Comparison of ENCODE assay signal across 1 cellular context in genomic region chr11:73376803-73377629, GRCh38.
TF ChIP-seq lines count a peak whose summit lies in the region.

No MANE protein-coding gene starts in this region.

TF ChIP-seq in GM12878, 131 proteins besides CTCF, POLR2A, EP300 and RAD21 (continued from another document and continues in another):
- TF ChIP-seq BCL3 (IDR thresholded peaks at IDR 0.05; ENCODE audit: borderline replicate concordance, insufficient read depth, low read depth, low read length, poor library complexity, severe bottlenecking), result no peak
- no peak for TF ChIP-seq SUPT20H (IDR thresholded peaks at IDR 0.05; ENCODE audit: borderline replicate concordance, control insufficient read depth, low read depth, low read length)
- TF ChIP-seq, protein P1, sequence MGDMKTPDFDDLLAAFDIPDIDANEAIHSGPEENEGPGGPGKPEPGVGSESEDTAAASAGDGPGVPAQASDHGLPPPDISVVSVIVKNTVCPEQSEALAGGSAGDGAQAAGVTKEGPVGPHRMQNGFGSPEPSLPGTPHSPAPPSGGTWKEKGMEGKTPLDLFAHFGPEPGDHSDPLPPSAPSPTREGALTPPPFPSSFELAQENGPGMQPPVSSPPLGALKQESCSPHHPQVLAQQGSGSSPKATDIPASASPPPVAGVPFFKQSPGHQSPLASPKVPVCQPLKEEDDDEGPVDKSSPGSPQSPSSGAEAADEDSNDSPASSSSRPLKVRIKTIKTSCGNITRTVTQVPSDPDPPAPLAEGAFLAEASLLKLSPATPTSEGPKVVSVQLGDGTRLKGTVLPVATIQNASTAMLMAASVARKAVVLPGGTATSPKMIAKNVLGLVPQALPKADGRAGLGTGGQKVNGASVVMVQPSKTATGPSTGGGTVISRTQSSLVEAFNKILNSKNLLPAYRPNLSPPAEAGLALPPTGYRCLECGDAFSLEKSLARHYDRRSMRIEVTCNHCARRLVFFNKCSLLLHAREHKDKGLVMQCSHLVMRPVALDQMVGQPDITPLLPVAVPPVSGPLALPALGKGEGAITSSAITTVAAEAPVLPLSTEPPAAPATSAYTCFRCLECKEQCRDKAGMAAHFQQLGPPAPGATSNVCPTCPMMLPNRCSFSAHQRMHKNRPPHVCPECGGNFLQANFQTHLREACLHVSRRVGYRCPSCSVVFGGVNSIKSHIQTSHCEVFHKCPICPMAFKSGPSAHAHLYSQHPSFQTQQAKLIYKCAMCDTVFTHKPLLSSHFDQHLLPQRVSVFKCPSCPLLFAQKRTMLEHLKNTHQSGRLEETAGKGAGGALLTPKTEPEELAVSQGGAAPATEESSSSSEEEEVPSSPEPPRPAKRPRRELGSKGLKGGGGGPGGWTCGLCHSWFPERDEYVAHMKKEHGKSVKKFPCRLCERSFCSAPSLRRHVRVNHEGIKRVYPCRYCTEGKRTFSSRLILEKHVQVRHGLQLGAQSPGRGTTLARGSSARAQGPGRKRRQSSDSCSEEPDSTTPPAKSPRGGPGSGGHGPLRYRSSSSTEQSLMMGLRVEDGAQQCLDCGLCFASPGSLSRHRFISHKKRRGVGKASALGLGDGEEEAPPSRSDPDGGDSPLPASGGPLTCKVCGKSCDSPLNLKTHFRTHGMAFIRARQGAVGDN (IDR thresholded peaks at IDR 0.05), result no peak; the same call in 1 of the 2 replicates
- TF ChIP-seq PAX5 (IDR thresholded peaks at IDR 0.05; ENCODE audit: borderline replicate concordance, low read depth, low read length), result peak; percentile 59; the same call in 1 of the 2 replicates
- TF ChIP-seq SUZ12 (IDR thresholded peaks at IDR 0.05; ENCODE audit: unreplicated experiment), result no peak
- TF ChIP-seq ZNF217 (IDR thresholded peaks at IDR 0.05), result no peak
- TF ChIP-seq GABPA (IDR thresholded peaks at IDR 0.05; ENCODE audit: low read depth), result no peak
- TF ChIP-seq TAF1 (IDR thresholded peaks at IDR 0.05; ENCODE audit: borderline replicate concordance, low read depth, low read length), result peak; percentile 77
- TF ChIP-seq CEBPB (IDR thresholded peaks at IDR 0.05; ENCODE audit: borderline replicate concordance in 1 of 2, low read depth in 2 of 2, low read length in 2 of 2), result no peak
- peak; percentile 78 for TF ChIP-seq SMAD1 (IDR thresholded peaks at IDR 0.05; ENCODE audit: low read depth, partially characterized antibody)
- TF ChIP-seq PML (IDR thresholded peaks at IDR 0.05; ENCODE audit: low read length), result no peak
- no peak for TF ChIP-seq GATAD2B (conservative IDR thresholded peaks at IDR 0.05; ENCODE audit: low read depth)
- no peak for TF ChIP-seq PBX3 (IDR thresholded peaks at IDR 0.05; ENCODE audit: insufficient replicate concordance, low read depth, low read length)
- no peak for TF ChIP-seq FOXK2 (IDR thresholded peaks at IDR 0.05)
- no peak for TF ChIP-seq EZH2 (IDR thresholded peaks at IDR 0.05; ENCODE audit: borderline replicate concordance, control insufficient read depth, low read depth, low read length)
- TF ChIP-seq, protein P2, sequence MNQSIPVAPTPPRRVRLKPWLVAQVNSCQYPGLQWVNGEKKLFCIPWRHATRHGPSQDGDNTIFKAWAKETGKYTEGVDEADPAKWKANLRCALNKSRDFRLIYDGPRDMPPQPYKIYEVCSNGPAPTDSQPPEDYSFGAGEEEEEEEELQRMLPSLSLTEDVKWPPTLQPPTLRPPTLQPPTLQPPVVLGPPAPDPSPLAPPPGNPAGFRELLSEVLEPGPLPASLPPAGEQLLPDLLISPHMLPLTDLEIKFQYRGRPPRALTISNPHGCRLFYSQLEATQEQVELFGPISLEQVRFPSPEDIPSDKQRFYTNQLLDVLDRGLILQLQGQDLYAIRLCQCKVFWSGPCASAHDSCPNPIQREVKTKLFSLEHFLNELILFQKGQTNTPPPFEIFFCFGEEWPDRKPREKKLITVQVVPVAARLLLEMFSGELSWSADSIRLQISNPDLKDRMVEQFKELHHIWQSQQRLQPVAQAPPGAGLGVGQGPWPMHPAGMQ (IDR thresholded peaks at IDR 0.05; ENCODE audit: borderline replicate concordance), result peak; percentile 30; the same call in 1 of the 2 replicates
- no peak for TF ChIP-seq RB1 (IDR thresholded peaks at IDR 0.05; ENCODE audit: borderline replicate concordance)
- TF ChIP-seq HDGF (IDR thresholded peaks at IDR 0.05), result peak; percentile 99
- TF ChIP-seq MXI1 (IDR thresholded peaks at IDR 0.05; ENCODE audit: low read depth, low read length), result peak; percentile 81
- TF ChIP-seq PKNOX1 (IDR thresholded peaks at IDR 0.05), result peak; percentile 68; the same call in 1 of the 2 replicates
- TF ChIP-seq HDAC2 (IDR thresholded peaks at IDR 0.05), result no peak
- TF ChIP-seq NBN (IDR thresholded peaks at IDR 0.05), result peak; percentile 98
- TF ChIP-seq KAT2A (conservative IDR thresholded peaks at IDR 0.05; ENCODE audit: control insufficient read depth, low read depth, low read length), result no peak
- peak; percentile 69; the same call in 1 of the 2 replicates for TF ChIP-seq CREM (IDR thresholded peaks at IDR 0.05; ENCODE audit: low read depth)
- no peak for TF ChIP-seq KLF5 (IDR thresholded peaks at IDR 0.05; ENCODE audit: partially characterized antibody)
- TF ChIP-seq EGR1 (IDR thresholded peaks at IDR 0.05; ENCODE audit: borderline replicate concordance in 1 of 2, low read depth in 2 of 2, low read length in 2 of 2), result no peak
- 0 out of 2 replicates have a peak, but pooled peaks have one; percentile 27 for TF ChIP-seq TCF3 (IDR thresholded peaks at IDR 0.05; ENCODE audit: borderline replicate concordance, insufficient read depth, low read depth, low read length)
- TF ChIP-seq CBX5 (IDR thresholded peaks at IDR 0.05; ENCODE audit: low read depth), result no peak
- no peak; the same call in 1 of the 2 replicates for TF ChIP-seq USF2 (IDR thresholded peaks at IDR 0.05; ENCODE audit: borderline replicate concordance, low read depth, low read length)
- TF ChIP-seq TCF7 (IDR thresholded peaks at IDR 0.05; ENCODE audit: borderline replicate concordance), result no peak
- peak; percentile 49 for TF ChIP-seq SKIL (IDR thresholded peaks at IDR 0.05; ENCODE audit: low read depth, poor library complexity, severe bottlenecking)
- TF ChIP-seq, protein P3, sequence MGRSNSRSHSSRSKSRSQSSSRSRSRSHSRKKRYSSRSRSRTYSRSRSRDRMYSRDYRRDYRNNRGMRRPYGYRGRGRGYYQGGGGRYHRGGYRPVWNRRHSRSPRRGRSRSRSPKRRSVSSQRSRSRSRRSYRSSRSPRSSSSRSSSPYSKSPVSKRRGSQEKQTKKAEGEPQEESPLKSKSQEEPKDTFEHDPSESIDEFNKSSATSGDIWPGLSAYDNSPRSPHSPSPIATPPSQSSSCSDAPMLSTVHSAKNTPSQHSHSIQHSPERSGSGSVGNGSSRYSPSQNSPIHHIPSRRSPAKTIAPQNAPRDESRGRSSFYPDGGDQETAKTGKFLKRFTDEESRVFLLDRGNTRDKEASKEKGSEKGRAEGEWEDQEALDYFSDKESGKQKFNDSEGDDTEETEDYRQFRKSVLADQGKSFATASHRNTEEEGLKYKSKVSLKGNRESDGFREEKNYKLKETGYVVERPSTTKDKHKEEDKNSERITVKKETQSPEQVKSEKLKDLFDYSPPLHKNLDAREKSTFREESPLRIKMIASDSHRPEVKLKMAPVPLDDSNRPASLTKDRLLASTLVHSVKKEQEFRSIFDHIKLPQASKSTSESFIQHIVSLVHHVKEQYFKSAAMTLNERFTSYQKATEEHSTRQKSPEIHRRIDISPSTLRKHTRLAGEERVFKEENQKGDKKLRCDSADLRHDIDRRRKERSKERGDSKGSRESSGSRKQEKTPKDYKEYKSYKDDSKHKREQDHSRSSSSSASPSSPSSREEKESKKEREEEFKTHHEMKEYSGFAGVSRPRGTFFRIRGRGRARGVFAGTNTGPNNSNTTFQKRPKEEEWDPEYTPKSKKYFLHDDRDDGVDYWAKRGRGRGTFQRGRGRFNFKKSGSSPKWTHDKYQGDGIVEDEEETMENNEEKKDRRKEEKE (IDR thresholded peaks at IDR 0.05), result no peak
- TF ChIP-seq FOS (IDR thresholded peaks at IDR 0.05; ENCODE audit: borderline replicate concordance, extremely low read depth, insufficient read length), result no peak
- 0 out of 2 replicates have a peak, but pooled peaks have one; percentile 23 for TF ChIP-seq BMI1 (IDR thresholded peaks at IDR 0.05; ENCODE audit: borderline replicate concordance)
- TF ChIP-seq FOXM1 (IDR thresholded peaks at IDR 0.05; ENCODE audit: low read depth, low read length), result no peak
- TF ChIP-seq ATF7 (IDR thresholded peaks at IDR 0.05; ENCODE audit: low read depth), result peak; percentile 77
- no peak for TF ChIP-seq CREB1 (IDR thresholded peaks at IDR 0.05; ENCODE audit: low read depth)
- TF ChIP-seq, protein P4, sequence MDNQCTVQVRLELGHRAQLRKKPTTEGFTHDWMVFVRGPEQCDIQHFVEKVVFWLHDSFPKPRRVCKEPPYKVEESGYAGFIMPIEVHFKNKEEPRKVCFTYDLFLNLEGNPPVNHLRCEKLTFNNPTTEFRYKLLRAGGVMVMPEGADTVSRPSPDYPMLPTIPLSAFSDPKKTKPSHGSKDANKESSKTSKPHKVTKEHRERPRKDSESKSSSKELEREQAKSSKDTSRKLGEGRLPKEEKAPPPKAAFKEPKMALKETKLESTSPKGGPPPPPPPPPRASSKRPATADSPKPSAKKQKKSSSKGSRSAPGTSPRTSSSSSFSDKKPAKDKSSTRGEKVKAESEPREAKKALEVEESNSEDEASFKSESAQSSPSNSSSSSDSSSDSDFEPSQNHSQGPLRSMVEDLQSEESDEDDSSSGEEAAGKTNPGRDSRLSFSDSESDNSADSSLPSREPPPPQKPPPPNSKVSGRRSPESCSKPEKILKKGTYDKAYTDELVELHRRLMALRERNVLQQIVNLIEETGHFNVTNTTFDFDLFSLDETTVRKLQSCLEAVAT (IDR thresholded peaks at IDR 0.05), result peak; percentile 94
- TF ChIP-seq PAX8 (IDR thresholded peaks at IDR 0.05), result no peak
- TF ChIP-seq STAT3 (IDR thresholded peaks at IDR 0.05; ENCODE audit: low read depth, low read length), result no peak
